20 cellular contexts compared by ENCODE assay signal in the genomic region with DNA sequence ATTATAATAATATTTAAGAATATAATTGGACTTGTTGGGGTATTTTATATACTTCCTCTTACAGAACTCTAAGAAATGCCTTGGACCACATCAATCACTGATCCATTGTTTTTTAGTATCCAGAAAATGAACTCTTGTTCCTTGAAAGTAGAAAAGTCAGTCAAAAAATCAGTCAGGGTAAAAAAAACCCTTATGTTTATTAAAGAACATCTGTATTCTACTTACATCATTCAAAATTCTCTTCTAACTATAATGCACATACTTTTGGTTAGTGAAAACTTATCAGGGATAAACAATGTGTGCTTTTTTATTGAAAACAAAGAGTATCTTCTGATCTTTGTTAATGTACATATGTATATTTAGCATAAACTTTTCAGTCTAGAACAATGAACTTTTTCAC.
"Had no signal": no experiment of that assay in that cellular context is flagged by ENCODE, and none has a peak within 500 bp of the region (broad histone marks: within the 10 kb centered on the region; RNA-seq: fewer than 3 reads in every experiment).

No MANE protein-coding gene starts in this region.

- H3K27ac Mint-ChIP-seq: activated CD8-positive, alpha-beta T cell treated with anti-CD3 and anti-CD28 coated beads, Interleukin-2, amount 10 ng/mL, durations not matched to agents 7 days and 5 days; activated naive CD4-positive, alpha-beta T cell treated with anti-CD3 and anti-CD28 coated beads, Interleukin-2, amount 50 U/mL, for 72 hours; dendritic cell treated with granulocyte-macrophage colony-stimulating factor and Interleukin-4, amounts not matched to agents 40 ng/mL and 50 ng/mL, for 4 days; effector memory CD8-positive, alpha-beta T cell; T-helper 17 cell; WTC11 had no signal

- H3K27ac ChIP-seq: body of pancreas, lower lobe of right lung, pancreas, sigmoid colon, tibial nerve, vagina had no signal

- H3K4me1 ChIP-seq: lower lobe of right lung, pancreas, sigmoid colon, vagina had no signal

- ATAC-seq: activated CD8-positive, alpha-beta T cell treated with anti-CD3 and anti-CD28 coated beads, Interleukin-2, amount 10 ng/mL, durations not matched to agents 7 days and 5 days; activated naive CD4-positive, alpha-beta T cell treated with anti-CD3 and anti-CD28 coated beads, Interleukin-2, amount 50 U/mL, for 72 hours; body of pancreas; effector memory CD8-positive, alpha-beta T cell; left colon; pancreas; T-helper 17 cell; WTC11 had no signal

- H3K4me1 Mint-ChIP-seq: neural crest cell, WTC11 had no signal

- DNase-seq: activated CD4-positive, alpha-beta T cell treated with anti-CD3 and anti-CD28 coated beads for 48 hours; activated CD8-positive, alpha-beta memory T cell treated with anti-CD3 and anti-CD28 coated beads, Interleukin-2, amount 50 U/mL, for 4 hours; activated CD8-positive, alpha-beta T cell treated with anti-CD3 and anti-CD28 coated beads, Interleukin-2, amount 10 ng/mL, durations not matched to agents 7 days and 5 days; activated effector memory CD4-positive, alpha-beta T cell treated with anti-CD3 and anti-CD28 coated beads, Interleukin-2, amount 50 U/mL, for 16 hours; activated T-cell treated with anti-CD3 and anti-CD28 coated beads, Interleukin-2, amount 50 U/mL, for 48 hours; body of pancreas; effector memory CD8-positive, alpha-beta T cell; left colon; lower lobe of right lung; midbrain; pancreas; sigmoid colon; stimulated activated naive CD4-positive, alpha-beta T cell; T-helper 17 cell had no signal

- H3K27me3 ChIP-seq: body of pancreas, pancreas, sigmoid colon, tibial nerve, vagina had no signal

- H3K36me3 ChIP-seq: lower lobe of right lung, pancreas, sigmoid colon, tibial nerve, vagina had no signal

- H3K4me3 Mint-ChIP-seq: activated CD8-positive, alpha-beta T cell treated with anti-CD3 and anti-CD28 coated beads, Interleukin-2, amount 10 ng/mL, durations not matched to agents 7 days and 5 days; dendritic cell treated with granulocyte-macrophage colony-stimulating factor and Interleukin-4, amounts not matched to agents 40 ng/mL and 50 ng/mL, for 4 days; effector memory CD8-positive, alpha-beta T cell; neural crest cell; T-helper 17 cell; WTC11 had no signal

- H3K4me3 ChIP-seq: body of pancreas, lower lobe of right lung, pancreas, sigmoid colon, tibial nerve, vagina had no signal

- H3K9me3 Mint-ChIP-seq: activated naive CD4-positive, alpha-beta T cell treated with anti-CD3 and anti-CD28 coated beads, Interleukin-2, amount 50 U/mL, for 72 hours; dendritic cell treated with granulocyte-macrophage colony-stimulating factor and Interleukin-4, amounts not matched to agents 40 ng/mL and 50 ng/mL, for 4 days; effector memory CD8-positive, alpha-beta T cell; neural crest cell; WTC11 had no signal

- H3K9me3 ChIP-seq: body of pancreas, lower lobe of right lung, pancreas, sigmoid colon, tibial nerve, vagina had no signal

- H3K27me3 Mint-ChIP-seq: dendritic cell treated with granulocyte-macrophage colony-stimulating factor and Interleukin-4, amounts not matched to agents 40 ng/mL and 50 ng/mL, for 4 days; effector memory CD8-positive, alpha-beta T cell; T-helper 17 cell had no signal

- H3K36me3 Mint-ChIP-seq: activated naive CD4-positive, alpha-beta T cell treated with anti-CD3 and anti-CD28 coated beads, Interleukin-2, amount 50 U/mL, for 72 hours; WTC11 had no signal
